33 cellular contexts compared by ENCODE assay signal in genomic region chr6:156995502-156995901, GRCh38.
"Had no signal": no experiment of that assay in that cellular context is flagged by ENCODE, and none has a peak within 500 bp of the region (broad histone marks: within the 10 kb centered on the region; RNA-seq: fewer than 3 reads in every experiment).

No MANE protein-coding gene starts in this region.

- H3K9me3 Mint-ChIP-seq: activated CD4-positive, alpha-beta memory T cell treated with anti-CD3 and anti-CD28 coated beads, Interleukin-2, amount 10 ng/mL, durations not matched to agents 7 days and 5 days; activated naive CD8-positive, alpha-beta T cell treated with anti-CD3 and anti-CD28 coated beads for 36 hours; activated T-cell treated with anti-CD3 and anti-CD28 coated beads, Interleukin-2, amount 50 U/mL, for 72 hours; activated T-helper 17 cell treated with anti-CD3 and anti-CD28 coated beads, Interleukin-2, amount 50 U/mL, for 72 hours; T-helper 1 cell treated with Interleukin-12 subunit alpha and Interleukin-12 subunit beta and Interleukin-4 antibody, amounts not matched to agents 30 μg/mL and 1 μg/mL, for 36 hours; T-helper 2 cell treated with Interferon-gamma antibody and Interleukin-4, amounts not matched to agents 5 μg/mL and 100 μg/mL, for 36 hours had no signal

- H3K27ac Mint-ChIP-seq: activated CD4-positive, alpha-beta memory T cell treated with anti-CD3 and anti-CD28 coated beads, Interleukin-2, amount 10 ng/mL, durations not matched to agents 7 days and 5 days; activated naive CD8-positive, alpha-beta T cell treated with anti-CD3 and anti-CD28 coated beads for 36 hours; activated T-cell treated with anti-CD3 and anti-CD28 coated beads, Interleukin-2, amount 50 U/mL, for 72 hours; activated T-helper 17 cell treated with anti-CD3 and anti-CD28 coated beads, Interleukin-2, amount 50 U/mL, for 72 hours; T-helper 1 cell treated with Interleukin-12 subunit alpha and Interleukin-12 subunit beta and Interleukin-4 antibody, amounts not matched to agents 30 μg/mL and 1 μg/mL, for 36 hours; T-helper 2 cell treated with Interferon-gamma antibody and Interleukin-4, amounts not matched to agents 5 μg/mL and 100 μg/mL, for 36 hours had no signal

- H3K36me3 Mint-ChIP-seq: activated naive CD8-positive, alpha-beta T cell treated with anti-CD3 and anti-CD28 coated beads for 36 hours had no signal

- ATAC-seq: activated T-cell treated with anti-CD3 and anti-CD28 coated beads, Interleukin-2, amount 50 U/mL, for 72 hours; activated T-helper 17 cell treated with anti-CD3 and anti-CD28 coated beads, Interleukin-2, amount 50 U/mL, for 72 hours; PC-3 had no signal

- H3K27me3 Mint-ChIP-seq: activated CD4-positive, alpha-beta memory T cell treated with anti-CD3 and anti-CD28 coated beads, Interleukin-2, amount 10 ng/mL, durations not matched to agents 7 days and 5 days; activated naive CD8-positive, alpha-beta T cell treated with anti-CD3 and anti-CD28 coated beads for 36 hours; activated T-helper 17 cell treated with anti-CD3 and anti-CD28 coated beads, Interleukin-2, amount 50 U/mL, for 72 hours had no signal

- FAIRE-seq: TTC549 had no signal

- H3K4me1 Mint-ChIP-seq: activated CD4-positive, alpha-beta memory T cell treated with anti-CD3 and anti-CD28 coated beads, Interleukin-2, amount 10 ng/mL, durations not matched to agents 7 days and 5 days; activated T-helper 17 cell treated with anti-CD3 and anti-CD28 coated beads, Interleukin-2, amount 50 U/mL, for 72 hours had no signal

- DNase-seq: activated CD4-positive, alpha-beta memory T cell treated with anti-CD3 and anti-CD28 coated beads, Interleukin-2, amount 10 ng/mL, durations not matched to agents 7 days and 5 days; activated CD4-positive, alpha-beta T cell treated with anti-CD3 and anti-CD28 coated beads for 1 hour; activated CD4-positive, alpha-beta T cell treated with anti-CD3 and anti-CD28 coated beads for 48 hours; activated CD4-positive, CD25-positive, alpha-beta regulatory T cell; activated CD8-positive, alpha-beta memory T cell treated with anti-CD3 and anti-CD28 coated beads for 24 hours; activated effector memory CD4-positive, alpha-beta T cell treated with anti-CD3 and anti-CD28 coated beads, Interleukin-2, amount 50 U/mL, for 16 hours; activated naive CD4-positive, alpha-beta T cell; activated naive CD4-positive, alpha-beta T cell treated with anti-CD3 and anti-CD28 coated beads, Interleukin-2, amount 50 U/mL, for 16 hours; activated naive CD8-positive, alpha-beta T cell treated with anti-CD3 and anti-CD28 coated beads for 36 hours; activated T-cell treated with anti-CD3 and anti-CD28 coated beads, Interleukin-2, amount 50 U/mL, for 1 hour; activated T-cell treated with anti-CD3 and anti-CD28 coated beads, Interleukin-2, amount 50 U/mL, for 72 hours; amniotic stem cell; aorta; brain microvascular endothelial cell; central memory CD4-positive, alpha-beta T cell; NCI-H1092 treated with DMSO at 0.1 percent for 48 hours; NCI-H1417; NCI-H146; NCI-H187; NCI-H2029 treated with DMSO at 0.1 percent for 48 hours; NCI-H2107; NCI-H2171; NCI-H510A; NCI-H526; NCI-H748 treated with DMSO at 0.1 percent for 48 hours; NK-92 treated with Interleukin-12 subunit alpha and Interleukin-12 subunit beta, amount 100 ng/mL, for 24 hours; PC-3; Peyer's patch; RPMI8226 had no signal

- H3K4me3 Mint-ChIP-seq: activated CD4-positive, alpha-beta memory T cell treated with anti-CD3 and anti-CD28 coated beads, Interleukin-2, amount 10 ng/mL, durations not matched to agents 7 days and 5 days; activated naive CD8-positive, alpha-beta T cell treated with anti-CD3 and anti-CD28 coated beads for 36 hours; activated T-cell treated with anti-CD3 and anti-CD28 coated beads, Interleukin-2, amount 50 U/mL, for 72 hours; activated T-helper 17 cell treated with anti-CD3 and anti-CD28 coated beads, Interleukin-2, amount 50 U/mL, for 72 hours; T-helper 1 cell treated with Interleukin-12 subunit alpha and Interleukin-12 subunit beta and Interleukin-4 antibody, amounts not matched to agents 30 μg/mL and 1 μg/mL, for 36 hours; T-helper 2 cell treated with Interferon-gamma antibody and Interleukin-4, amounts not matched to agents 5 μg/mL and 100 μg/mL, for 36 hours had no signal

- H3K4me3 ChIP-seq: Peyer's patch had no signal

- H3K36me3 ChIP-seq: brain microvascular endothelial cell, Peyer's patch had no signal

- H3K27me3 ChIP-seq: brain microvascular endothelial cell, Peyer's patch had no signal

- H3K9me3 ChIP-seq: Peyer's patch had no signal

- H3K27ac ChIP-seq: brain microvascular endothelial cell, Peyer's patch had no signal
